8 cellular contexts compared by ENCODE assay signal in genomic region chr1:44354268-44354839, GRCh38. TPM values are rescaled to one million over a fixed set of nuclear protein-coding genes. Genes with fewer than 3 reads are reported as not detected.
DNase-seq lines count a peak whose midpoint lies in the region; ATAC-seq and TF ChIP-seq lines count a peak whose summit lies in the region.

No MANE protein-coding gene starts in this region.

- H3K27ac ChIP-seq in OCI-LY3 (ENCODE audit: low read length) (no peak overlapping the region), osteoblast (ENCODE audit: low read depth, low read length) (peak overlapping the region; percentile 82)

- H3K27me3 ChIP-seq in OCI-LY3 (ENCODE audit: low read depth, low read length): no peaks in the 10 kb centered on the region
- H3K27me3 ChIP-seq in osteoblast (ENCODE audit: insufficient read depth, low read length): no peaks in the 10 kb centered on the region

- H3K4me1 Mint-ChIP-seq in endothelial cell (ENCODE audit: unreplicated experiment): peaks cover 21% of the 10 kb centered on the region

- H3K36me3 Mint-ChIP-seq in endothelial cell (ENCODE audit: low read depth, unreplicated experiment): no peaks in the 10 kb centered on the region

- no peaks in the 10 kb centered on the region for H3K9me3 Mint-ChIP-seq in endothelial cell (ENCODE audit: unreplicated experiment)

- no peak for TF ChIP-seq CTCF in OCI-LY3 (IDR thresholded peaks at IDR 0.05; ENCODE audit: low read depth, low read length)
- TF ChIP-seq CTCF in endothelial cell (IDR thresholded peaks at IDR 0.05; ENCODE audit: unreplicated experiment): no peak
- no peak for TF ChIP-seq CTCF in osteoblast (IDR thresholded peaks at IDR 0.05; ENCODE audit: extremely low read depth, low read depth, low read length)

- H2AFZ ChIP-seq in OCI-LY3 (ENCODE audit: low read depth, low read length): no peak overlapping the region
- H2AFZ ChIP-seq in osteoblast (ENCODE audit: low read length): peak overlapping the region; percentile 59

- no peaks in the 10 kb centered on the region for H3K9me3 ChIP-seq in OCI-LY3 (ENCODE audit: insufficient read depth, low read length)
- no peaks in the 10 kb centered on the region for H3K9me3 ChIP-seq in osteoblast (ENCODE audit: low read depth, low read length)

- H4K20me1 ChIP-seq in OCI-LY3 (ENCODE audit: insufficient read depth, low read length): no peaks in the 10 kb centered on the region
- H4K20me1 ChIP-seq in osteoblast (ENCODE audit: insufficient read depth, low read length): peaks cover 6% of the 10 kb centered on the region

- no peak for ATAC-seq in HG03280 (IDR thresholded peaks at IDR 0.05; ENCODE audit: unreplicated experiment)

- H3K27ac Mint-ChIP-seq in endothelial cell (ENCODE audit: unreplicated experiment): peak overlapping the region; percentile 81

- DNase-seq in EH (ENCODE audit: low read depth) (peak; percentile 37), endothelial cell (ENCODE audit: low spot score) (no peak), osteoblast (ENCODE audit: insufficient read length, low spot score, missing footprints) (no peak), NCI-H526 (lab: John Stamatoyannopoulos, UW) (no peak), posterior cingulate gyrus (no peak), DMS153 (lab: John Stamatoyannopoulos, UW) (no peak)

- H3K4me3 ChIP-seq in OCI-LY3 (ENCODE audit: low read length): peak overlapping the region; percentile 99
- H3K4me3 ChIP-seq in osteoblast (ENCODE audit: insufficient read depth, low read length): peak overlapping the region; percentile 98

- peak overlapping the region; percentile 93 for H3K4me3 Mint-ChIP-seq in endothelial cell (ENCODE audit: unreplicated experiment)

- no peaks in the 10 kb centered on the region for H3K36me3 ChIP-seq in OCI-LY3 (replicated peaks; ENCODE audit: low read depth, low read length)
- H3K36me3 ChIP-seq in osteoblast (ENCODE audit: insufficient read depth, low read length): no peaks in the 10 kb centered on the region

- H3K79me2 ChIP-seq in OCI-LY3 (ENCODE audit: low read length) (peaks cover 28% of the 10 kb centered on the region), osteoblast (ENCODE audit: insufficient read depth, low read length) (peaks cover 43% of the 10 kb centered on the region)

- H3K4me2 ChIP-seq in OCI-LY3 (ENCODE audit: low read length) (peak overlapping the region; percentile 92), osteoblast (ENCODE audit: insufficient read depth, low read length) (peak overlapping the region; percentile 92)

- intact Hi-C loops in posterior cingulate gyrus (cut with DNase I): no loop called here

- H3K4me1 ChIP-seq in OCI-LY3 (ENCODE audit: low read length): peaks cover 16% of the 10 kb centered on the region
- peaks cover 15% of the 10 kb centered on the region for H3K4me1 ChIP-seq in osteoblast (ENCODE audit: insufficient read depth, low read length)

- H3K27me3 Mint-ChIP-seq in endothelial cell (ENCODE audit: unreplicated experiment): peaks cover 6% of the 10 kb centered on the region

- H3K9ac ChIP-seq in OCI-LY3 (ENCODE audit: low read length): peak overlapping the region; percentile 83

RNA-seq across cellular contexts. Expression of gene ERI3, which starts 0.7 kb away (rescaled TPM):
- total RNA-seq in endothelial cell (ENCODE audit: unreplicated experiment) (42.6 TPM), osteoblast (52.8 and 58.3 TPM in 2 replicates)

RNA-seq across cellular contexts. Expression of gene RNF220, which starts 50.7 kb away (rescaled TPM):
- 87.5 TPM for total RNA-seq in endothelial cell (ENCODE audit: unreplicated experiment)
- 53.2 and 58.3 TPM in 2 replicates for total RNA-seq in osteoblast
